2 cellular contexts compared by ENCODE assay signal in the genomic region with DNA sequence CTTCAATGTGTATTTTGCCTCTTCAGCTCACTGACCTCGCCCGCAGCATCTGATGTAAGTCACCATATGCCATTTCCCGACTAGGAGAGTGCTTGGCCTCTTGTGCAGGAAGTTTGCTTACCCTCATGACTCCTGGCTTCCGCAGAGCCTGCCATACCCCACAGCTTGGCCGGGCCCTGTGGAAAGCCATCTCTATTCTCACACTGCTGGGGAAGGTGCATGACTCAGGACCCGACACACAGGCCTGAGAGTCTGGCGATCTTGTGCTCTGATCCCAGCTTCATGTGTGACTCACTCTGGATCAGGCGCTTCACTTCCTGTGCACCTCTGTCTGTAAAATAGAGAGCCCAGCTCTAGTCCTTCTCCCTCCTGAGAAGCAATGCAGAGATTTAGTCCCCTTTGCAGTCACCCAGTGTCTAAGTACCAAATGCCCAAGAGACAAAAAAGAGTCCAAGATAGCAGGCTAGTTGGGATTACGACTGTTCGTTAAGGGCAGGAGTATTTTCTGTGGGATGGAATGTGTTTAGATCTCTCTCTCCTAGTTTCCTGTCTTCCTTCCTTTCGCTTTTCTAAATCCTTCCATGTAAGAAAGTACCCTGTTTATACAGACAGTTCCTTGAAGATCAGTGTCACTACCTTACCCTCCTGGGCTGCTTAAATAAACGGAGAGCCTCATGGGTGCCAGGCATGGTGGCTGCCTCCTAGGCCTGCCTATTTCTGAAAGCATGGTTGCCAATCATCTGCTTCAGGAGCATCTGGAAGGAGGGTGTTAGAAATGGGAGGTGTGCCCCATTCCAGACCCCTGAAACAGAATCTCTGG.
TF ChIP-seq lines count a peak whose summit lies in the region.

No MANE protein-coding gene starts in this region.

TF ChIP-seq in A549, 52 proteins besides CTCF, POLR2A, EP300 and RAD21 (continued from another document):
- TF ChIP-seq, protein P1, sequence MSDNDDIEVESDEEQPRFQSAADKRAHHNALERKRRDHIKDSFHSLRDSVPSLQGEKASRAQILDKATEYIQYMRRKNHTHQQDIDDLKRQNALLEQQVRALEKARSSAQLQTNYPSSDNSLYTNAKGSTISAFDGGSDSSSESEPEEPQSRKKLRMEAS (IDR thresholded peaks at IDR 0.05), result peak; percentile 41; the same call in 1 of the 2 replicates
- no peak for TF ChIP-seq ZSCAN20 (CRISPR knock-in tag; IDR thresholded peaks at IDR 0.05)
- TF ChIP-seq, protein P2, sequence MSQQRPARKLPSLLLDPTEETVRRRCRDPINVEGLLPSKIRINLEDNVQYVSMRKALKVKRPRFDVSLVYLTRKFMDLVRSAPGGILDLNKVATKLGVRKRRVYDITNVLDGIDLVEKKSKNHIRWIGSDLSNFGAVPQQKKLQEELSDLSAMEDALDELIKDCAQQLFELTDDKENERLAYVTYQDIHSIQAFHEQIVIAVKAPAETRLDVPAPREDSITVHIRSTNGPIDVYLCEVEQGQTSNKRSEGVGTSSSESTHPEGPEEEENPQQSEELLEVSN (IDR thresholded peaks at IDR 0.05; ENCODE audit: borderline replicate concordance, low read depth), result 0 out of 2 replicates have a peak, but pooled peaks have one; percentile 30

TF ChIP-seq in HEK293, 187 proteins besides CTCF, POLR2A, EP300 and RAD21 (continued from another document):
- TF ChIP-seq TRIM28 (IDR thresholded peaks at IDR 0.05; ENCODE audit: borderline replicate concordance, low read length), result peak; percentile 80
- TF ChIP-seq, protein P3, sequence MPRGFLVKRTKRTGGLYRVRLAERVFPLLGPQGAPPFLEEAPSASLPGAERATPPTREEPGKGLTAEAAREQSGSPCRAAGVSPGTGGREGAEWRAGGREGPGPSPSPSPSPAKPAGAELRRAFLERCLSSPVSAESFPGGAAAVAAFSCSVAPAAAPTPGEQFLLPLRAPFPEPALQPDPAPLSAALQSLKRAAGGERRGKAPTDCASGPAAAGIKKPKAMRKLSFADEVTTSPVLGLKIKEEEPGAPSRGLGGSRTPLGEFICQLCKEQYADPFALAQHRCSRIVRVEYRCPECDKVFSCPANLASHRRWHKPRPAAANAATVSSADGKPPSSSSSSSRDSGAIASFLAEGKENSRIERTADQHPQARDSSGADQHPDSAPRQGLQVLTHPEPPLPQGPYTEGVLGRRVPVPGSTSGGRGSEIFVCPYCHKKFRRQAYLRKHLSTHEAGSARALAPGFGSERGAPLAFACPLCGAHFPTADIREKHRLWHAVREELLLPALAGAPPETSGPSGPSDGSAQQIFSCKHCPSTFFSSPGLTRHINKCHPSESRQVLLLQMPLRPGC (tag by site-specific recombination; IDR thresholded peaks at IDR 0.05), result no peak
- peak; percentile 87 for TF ChIP-seq ZNF600 (tag by site-specific recombination; IDR thresholded peaks at IDR 0.05)
- TF ChIP-seq, protein P4, sequence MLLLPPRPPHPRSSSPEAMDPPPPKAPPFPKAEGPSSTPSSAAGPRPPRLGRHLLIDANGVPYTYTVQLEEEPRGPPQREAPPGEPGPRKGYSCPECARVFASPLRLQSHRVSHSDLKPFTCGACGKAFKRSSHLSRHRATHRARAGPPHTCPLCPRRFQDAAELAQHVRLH (tag by site-specific recombination; IDR thresholded peaks at IDR 0.05), result no peak
- 0 out of 2 replicates have a peak, but pooled peaks have one; percentile 30 for TF ChIP-seq GLIS1 (tag by site-specific recombination; IDR thresholded peaks at IDR 0.05)
- TF ChIP-seq GLI2 (tag by site-specific recombination; IDR thresholded peaks at IDR 0.05; ENCODE audit: borderline replicate concordance, low read depth), result no peak
- peak; percentile 69 for TF ChIP-seq ZBTB17 (tag by site-specific recombination; IDR thresholded peaks at IDR 0.05)
- TF ChIP-seq YY2 (tag by site-specific recombination; IDR thresholded peaks at IDR 0.05), result 0 out of 2 replicates have a peak, but pooled peaks have one; percentile 11
- TF ChIP-seq ZNF335 (tag by site-specific recombination; conservative IDR thresholded peaks at IDR 0.05), result peak; percentile 67
- TF ChIP-seq, protein P5, sequence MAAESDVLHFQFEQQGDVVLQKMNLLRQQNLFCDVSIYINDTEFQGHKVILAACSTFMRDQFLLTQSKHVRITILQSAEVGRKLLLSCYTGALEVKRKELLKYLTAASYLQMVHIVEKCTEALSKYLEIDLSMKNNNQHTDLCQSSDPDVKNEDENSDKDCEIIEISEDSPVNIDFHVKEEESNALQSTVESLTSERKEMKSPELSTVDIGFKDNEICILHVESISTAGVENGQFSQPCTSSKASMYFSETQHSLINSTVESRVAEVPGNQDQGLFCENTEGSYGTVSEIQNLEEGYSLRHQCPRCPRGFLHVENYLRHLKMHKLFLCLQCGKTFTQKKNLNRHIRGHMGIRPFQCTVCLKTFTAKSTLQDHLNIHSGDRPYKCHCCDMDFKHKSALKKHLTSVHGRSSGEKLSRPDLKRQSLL (tag by site-specific recombination; IDR thresholded peaks at IDR 0.05), result 0 out of 2 replicates have a peak, but pooled peaks have one; percentile 45
- no peak for TF ChIP-seq HOXD13 (CRISPR knock-in tag; IDR thresholded peaks at IDR 0.05; ENCODE audit: borderline replicate concordance)
- no peak for TF ChIP-seq ZNF530 (tag by site-specific recombination; IDR thresholded peaks at IDR 0.05; ENCODE audit: low read depth)
TF ChIP-seq in HEK293: peak in this region for 8.
